8 cellular contexts compared by ENCODE assay signal in genomic region chr7:77796960-77797359, GRCh38. TPM values are rescaled to one million over a fixed set of nuclear protein-coding genes. Genes with fewer than 3 reads are reported as not detected.
DNase-seq lines count a peak whose midpoint lies in the region; ATAC-seq, FAIRE-seq and TF ChIP-seq lines count a peak whose summit lies in the region.

No MANE protein-coding gene starts in this region.

- no peak for ATAC-seq in pancreas

- H3K27me3 ChIP-seq in NT2/D1 (ENCODE audit: insufficient read depth, insufficient read length) (no peaks in the 10 kb centered on the region), endothelial cell of umbilical vein (ENCODE audit: control insufficient read depth in 2 of 2, insufficient read depth in 2 of 2, low read length in 2 of 2) (no peaks in the 10 kb centered on the region), pancreas (no peaks in the 10 kb centered on the region)

- TF ChIP-seq POLR2A in endothelial cell of umbilical vein (IDR thresholded peaks at IDR 0.05; ENCODE audit: low read depth, low read length): no peak

- no peaks in the 10 kb centered on the region for H4K20me1 ChIP-seq in endothelial cell of umbilical vein (replicated peaks; ENCODE audit: control insufficient read depth, extremely low read depth, insufficient read depth, low read length)

- DNase-seq in DMS79 treated with DMSO at 0.1 percent for 48 hours (lab: John Stamatoyannopoulos, UW): peak; percentile 38
- DNase-seq in NT2/D1 (ENCODE audit: low read depth, low spot score): no peak
- no peak for DNase-seq in endothelial cell of umbilical vein (ENCODE audit: low read depth, low spot score)
- DNase-seq in pancreas: no peak
- no peak for DNase-seq in NCI-H2081 (lab: John Stamatoyannopoulos, UW)
- DNase-seq in stimulated activated CD8-positive, alpha-beta memory T cell treated with anti-CD3 and anti-CD28 coated beads, Interleukin-4, amount 100 ng/mL, for 48 hours: no peak
- DNase-seq in Kasumi-1 (lab: John Stamatoyannopoulos, UW): no peak
- no peak for DNase-seq in NCI-H1694 treated with DMSO at 0.1 percent for 48 hours (lab: John Stamatoyannopoulos, UW)

- H3K9me1 ChIP-seq in endothelial cell of umbilical vein (replicated peaks; ENCODE audit: control insufficient read depth, extremely low read depth, insufficient read depth, low read length): no peaks in the 10 kb centered on the region

- intact Hi-C loops in endothelial cell of umbilical vein (cut with micrococcal nuclease): loop anchor here (5.0 kb wide), 2 partner anchors 100 to 260 kb away; partner anchors contain the start of genes PTPN12 and RSBN1L
- intact Hi-C loops in pancreas (cut with DNase I): no loop called here

- no peak overlapping the region for H3K27ac ChIP-seq in endothelial cell of umbilical vein (ENCODE audit: insufficient read depth, low read depth, low read length)
- H3K27ac ChIP-seq in pancreas: no peak overlapping the region

- no peaks in the 10 kb centered on the region for H3K4me1 ChIP-seq in NT2/D1 (ENCODE audit: insufficient read depth, insufficient read length)
- H3K4me1 ChIP-seq in endothelial cell of umbilical vein (ENCODE audit: control insufficient read depth, extremely low read depth, insufficient read depth, low read length): peaks cover 20% of the 10 kb centered on the region
- H3K4me1 ChIP-seq in pancreas: peaks cover 0 to 22% (median 20%) of the 10 kb centered on the region in 3 donors

- peaks cover 28% of the 10 kb centered on the region for H3K79me2 ChIP-seq in endothelial cell of umbilical vein (ENCODE audit: control insufficient read depth, insufficient read depth, low read length)

- H3K9me3 ChIP-seq in NT2/D1 (ENCODE audit: insufficient read depth, low read length) (no peaks in the 10 kb centered on the region), endothelial cell of umbilical vein (replicated peaks; ENCODE audit: control insufficient read depth, insufficient read depth, low read length) (no peaks in the 10 kb centered on the region), pancreas (no peaks in the 10 kb centered on the region)

- no peak for FAIRE-seq in endothelial cell of umbilical vein (lab: Jason Lieb, UNC)
- FAIRE-seq in pancreas (lab: Jason Lieb, UNC): no peak

- peak overlapping the region; percentile 83 for H3K4me2 ChIP-seq in endothelial cell of umbilical vein (ENCODE audit: insufficient read depth, low read length)

- no peak for TF ChIP-seq CTCF in endothelial cell of umbilical vein (IDR thresholded peaks at IDR 0.05; ENCODE audit: extremely low read depth in 1 of 2, insufficient read depth in 1 of 2, low read depth in 1 of 2, low read length in 2 of 2)
- TF ChIP-seq CTCF in pancreas (IDR thresholded peaks at IDR 0.05): no peak

- POLR2A ChIA-PET in endothelial cell of umbilical vein (lab: Charles Lee): no interaction called here

- no peak overlapping the region for H2AFZ ChIP-seq in endothelial cell of umbilical vein (ENCODE audit: low read depth, low read length)

- H3K36me3 ChIP-seq in NT2/D1 (ENCODE audit: insufficient read depth, insufficient read length, low read length): peaks cover 21% of the 10 kb centered on the region
- no peaks in the 10 kb centered on the region for H3K36me3 ChIP-seq in endothelial cell of umbilical vein (ENCODE audit: control insufficient read depth in 2 of 2, extremely low read depth in 1 of 2, insufficient read depth in 2 of 2, low read length in 2 of 2)
- no peaks in the 10 kb centered on the region for H3K36me3 ChIP-seq in pancreas

- no TSS peak for BruUV-seq in endothelial cell of umbilical vein (replicated peaks; lab: Mats Ljungman, UMichigan)

- CTCF ChIA-PET in endothelial cell of umbilical vein (lab: Charles Lee): no interaction called here

- dilution Hi-C loops in endothelial cell of umbilical vein (cut with MboI; ENCODE audit: extremely low pct_ligation_motif_present, low sequenced_read_pairs): no loop called here

- WGBS in pancreas, 2 donors: 11 to 17% methylated on average over 5 of the region's 5 CpGs

- H3K9ac ChIP-seq in NT2/D1 (ENCODE audit: insufficient read length, low read depth): peak overlapping the region; percentile 92
- H3K9ac ChIP-seq in endothelial cell of umbilical vein (replicated peaks; ENCODE audit: extremely low read depth, insufficient read depth, low read length): no peak overlapping the region

- H3K4me3 ChIP-seq in NT2/D1 (ENCODE audit: insufficient read length, low read depth) (peak overlapping the region; percentile 96), endothelial cell of umbilical vein (replicated peaks in 1 of 3; ENCODE audit: insufficient read depth in 1 of 3, low read depth in 1 of 3, low read length in 3 of 3) (peak overlapping the region in 2 of 3 experiments; percentile 90 to 94), pancreas (peak overlapping the region; percentile 57 to 79 (median 69))

TF ChIP-seq in endothelial cell of umbilical vein, 7 proteins besides CTCF, POLR2A, EP300 and RAD21:
- TF ChIP-seq JUN (IDR thresholded peaks at IDR 0.05; ENCODE audit: borderline replicate concordance, insufficient read depth, insufficient read length, low read depth): no peak
- TF ChIP-seq MYC (IDR thresholded peaks at IDR 0.05; ENCODE audit: low read depth, low read length): no peak
- TF ChIP-seq GATA2 (IDR thresholded peaks at IDR 0.05; ENCODE audit: insufficient read depth, insufficient read length, low read depth, low read length): no peak
- no peak for TF ChIP-seq MAX (IDR thresholded peaks at IDR 0.05; ENCODE audit: insufficient read depth, insufficient read length)
- TF ChIP-seq FOS (IDR thresholded peaks at IDR 0.05; ENCODE audit: borderline replicate concordance, insufficient read depth, low read length): no peak
- no peak for TF ChIP-seq POLR2AphosphoS5 (IDR thresholded peaks at IDR 0.05; ENCODE audit: insufficient read depth, low read depth, low read length)
- no peak for TF ChIP-seq EZH2 (IDR thresholded peaks at IDR 0.05; ENCODE audit: borderline replicate concordance, low read depth, low read length, severe bottlenecking)

RNA-seq across cellular contexts. Expression of gene TMEM60, which starts 1.3 kb away (rescaled TPM):
- 15.0 and 15.8 TPM in 2 replicates for total RNA-seq in endothelial cell of umbilical vein
- 17.8 and 19.5 TPM in 2 replicates for polyA plus RNA-seq in endothelial cell of umbilical vein
- 20.1 and 21.2 TPM in 2 replicates for polyA plus RNA-seq in endothelial cell of umbilical vein (2011; cell fraction: cytosol; rRNA removed)
- polyA plus RNA-seq in endothelial cell of umbilical vein (2011; cell fraction: nucleus; rRNA removed): 7.0 and 9.9 TPM in 2 replicates
- polyA plus RNA-seq in endothelial cell of umbilical vein (2012): 18.2 and 21.3 TPM in 2 replicates
- polyA minus RNA-seq in endothelial cell of umbilical vein: 4.4 and 7.6 TPM in 2 replicates
- 8.2 TPM for polyA minus RNA-seq in endothelial cell of umbilical vein (2011; cell fraction: cytosol; rRNA and poly(A)+ RNA removed)
- polyA minus RNA-seq in endothelial cell of umbilical vein (2011; cell fraction: nucleus; rRNA and poly(A)+ RNA removed): 1.8 and 4.7 TPM in 2 replicates
- total RNA-seq in pancreas: 1 to 10 TPM; 6.2 to 8.6 (median 7.2) TPM
- 10 to 100 TPM; 11.6 to 22.0 TPM for polyA plus RNA-seq in pancreas

RNA-seq across cellular contexts. Expression of gene PHTF2, which starts 1.6 kb away (rescaled TPM):
- 21.4 TPM in 2 replicates for total RNA-seq in endothelial cell of umbilical vein
- 8.4 and 13.3 TPM in 2 replicates for polyA plus RNA-seq in endothelial cell of umbilical vein
- polyA plus RNA-seq in endothelial cell of umbilical vein (2011; cell fraction: cytosol; rRNA removed): 10.6 and 10.7 TPM in 2 replicates
- polyA plus RNA-seq in endothelial cell of umbilical vein (2011; cell fraction: nucleus; rRNA removed): 21.2 and 27.6 TPM in 2 replicates
- polyA plus RNA-seq in endothelial cell of umbilical vein (2012): 10.3 and 16.4 TPM in 2 replicates
- 27.5 and 33.2 TPM in 2 replicates for polyA minus RNA-seq in endothelial cell of umbilical vein
- 11.2 TPM for polyA minus RNA-seq in endothelial cell of umbilical vein (2011; cell fraction: cytosol; rRNA and poly(A)+ RNA removed)
- 34.0 and 49.0 TPM in 2 replicates for polyA minus RNA-seq in endothelial cell of umbilical vein (2011; cell fraction: nucleus; rRNA and poly(A)+ RNA removed)
- 1 to 10 TPM; 3.3 to 7.3 (median 5.1) TPM for total RNA-seq in pancreas
- polyA plus RNA-seq in pancreas: 1 to 10 TPM; 4.1 to 8.8 TPM
